Comparison of ENCODE assay signal across 8 cellular contexts in the genomic region with DNA sequence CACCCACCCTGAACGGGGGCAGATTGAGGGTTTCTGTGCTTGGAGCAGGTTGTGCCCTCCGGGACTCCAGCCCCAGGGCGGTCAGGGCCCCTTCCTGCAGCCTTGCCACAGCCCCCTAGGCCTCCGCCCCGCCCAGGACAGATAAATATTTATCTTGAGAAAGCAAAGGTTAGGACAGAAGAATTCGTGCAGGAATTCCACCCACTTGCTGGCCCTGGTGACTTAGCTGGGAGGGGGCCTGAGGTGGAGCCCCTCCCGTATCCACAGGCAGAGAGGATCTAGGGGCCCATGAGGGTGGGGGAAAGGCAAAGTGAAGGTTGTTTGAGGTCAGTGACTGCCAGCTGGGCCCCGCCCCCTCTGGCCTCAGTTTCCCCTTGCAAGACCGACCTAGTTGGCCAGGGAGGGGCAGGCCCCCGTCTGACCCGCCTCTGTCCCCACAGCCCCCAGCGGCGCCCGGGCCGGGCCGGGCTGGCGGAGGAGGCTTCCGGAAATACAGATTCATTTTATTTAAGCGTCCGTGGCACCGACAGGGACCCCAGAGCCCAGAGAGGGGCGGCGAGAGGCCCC. TPM values are rescaled to one million over a fixed set of nuclear protein-coding genes. Genes with fewer than 3 reads are reported as not detected.
DNase-seq lines count a peak whose midpoint lies in the region; ATAC-seq and TF ChIP-seq lines count a peak whose summit lies in the region.

No MANE protein-coding gene starts in this region.

- TF ChIP-seq POLR2A in HCT116 (IDR thresholded peaks at IDR 0.05; ENCODE audit: borderline replicate concordance, extremely low read depth, insufficient read depth, insufficient read length) = no peak
- TF ChIP-seq POLR2A in spleen (IDR thresholded peaks at IDR 0.05) = no peak

- no peaks in the 10 kb centered on the region for H3K9me3 Mint-ChIP-seq in activated T-helper 17 cell treated with anti-CD3 and anti-CD28 coated beads, Interleukin-2, amount 50 U/mL, for 72 hours

- H3K4me1 Mint-ChIP-seq in activated T-helper 17 cell treated with anti-CD3 and anti-CD28 coated beads, Interleukin-2, amount 50 U/mL, for 72 hours = peaks cover 5% of the 10 kb centered on the region

- H3K9me2 ChIP-seq in HCT116 (ENCODE audit: insufficient read depth) (no peaks in the 10 kb centered on the region), hepatocyte (replicated peaks; ENCODE audit: insufficient read depth) (no peaks in the 10 kb centered on the region)

- intact Hi-C loops in HCT116 (cut with micrococcal nuclease) (no loop called here), spleen (cut with DNase I; ENCODE audit: low total_unique reads) (no loop called here)

- no peaks in the 10 kb centered on the region for H3K9me3 ChIP-seq in HCT116 (ENCODE audit: control insufficient read depth in 1 of 2, insufficient read depth in 1 of 2, low read depth in 1 of 2, low read length in 2 of 2)
- no peaks in the 10 kb centered on the region for H3K9me3 ChIP-seq in hepatocyte (ENCODE audit: low read depth)
- no peaks in the 10 kb centered on the region for H3K9me3 ChIP-seq in spleen

- POLR2A ChIA-PET in HCT116 (lab: Charles Lee) = interaction anchor here (1.2 to 3.5 kb wide), 5 partner anchors 8 to 20 kb away, joined by 5 to 40 read pairs (median 8); a partner anchor contains a TSS

- H3K27ac ChIP-seq in HCT116 (ENCODE audit: low read depth, low read length) (peak overlapping the region; percentile 99), hepatocyte (peak overlapping the region; percentile 98), spleen (peak overlapping the region; percentile 95 to 100 (median 99))

- CTCF ChIA-PET in HCT116 (lab: Charles Lee) = interaction anchor here (1.4 to 2.3 kb wide), 2 partner anchors 10 to 13 kb away, joined by 13 to 16 read pairs; no protein-coding TSS in a partner anchor

- H3K4me1 ChIP-seq in HCT116 (ENCODE audit: control insufficient read depth in 1 of 2, insufficient read depth in 2 of 2, low read length in 2 of 2) = peaks cover 25 to 75% of the 10 kb centered on the region in 2 experiments
- H3K4me1 ChIP-seq in hepatocyte (ENCODE audit: insufficient read depth) = peaks cover 45% of the 10 kb centered on the region
- H3K4me1 ChIP-seq in spleen = peaks cover 53 to 76% (median 73%) of the 10 kb centered on the region in 6 donors

- H3K4me3 Mint-ChIP-seq in activated T-helper 17 cell treated with anti-CD3 and anti-CD28 coated beads, Interleukin-2, amount 50 U/mL, for 72 hours = peak overlapping the region; percentile 93

- TF ChIP-seq RAD21 in HCT116 (IDR thresholded peaks at IDR 0.05; ENCODE audit: low read depth) = no peak

- RAD21 ChIA-PET in HCT116 (lab: Charles Lee; ENCODE audit: low non-redundant PET in 1 of 2, low total read pairs in 2 of 2, uncharacterized antibody in 2 of 2, unreplicated experiment in 2 of 2) = interaction anchor here (1.0 to 1.5 kb wide), 5 partner anchors 8 to 16 kb away, joined by 3 to 12 read pairs (median 6); a partner anchor contains a TSS

- peak; percentile 0; the same call in 1 of the 2 replicates for ATAC-seq in HCT116
- no peak for ATAC-seq in activated T-helper 17 cell treated with anti-CD3 and anti-CD28 coated beads, Interleukin-2, amount 50 U/mL, for 72 hours (replicated peaks)
- no peak for ATAC-seq in HG02623 (IDR thresholded peaks at IDR 0.05; ENCODE audit: unreplicated experiment)
- no peak for ATAC-seq in GM18517 (IDR thresholded peaks at IDR 0.05; ENCODE audit: unreplicated experiment)

- H3K4me2 ChIP-seq in HCT116 (ENCODE audit: low read length) = peak overlapping the region; percentile 99
- H3K4me2 ChIP-seq in hepatocyte = peak overlapping the region; percentile 91

- no peak overlapping the region for H2AFZ ChIP-seq in HCT116 (ENCODE audit: low read depth, low read length, poor library complexity, severe bottlenecking)
- H2AFZ ChIP-seq in hepatocyte = no peak overlapping the region

- H3K27me3 Mint-ChIP-seq in activated T-helper 17 cell treated with anti-CD3 and anti-CD28 coated beads, Interleukin-2, amount 50 U/mL, for 72 hours = no peaks in the 10 kb centered on the region

- H3K79me2 ChIP-seq in HCT116 (ENCODE audit: insufficient read depth, low read length) = peaks cover 81% of the 10 kb centered on the region
- peaks cover 67% of the 10 kb centered on the region for H3K79me2 ChIP-seq in hepatocyte

- WGBS in hepatocyte (ENCODE audit: low lambda C conversion rate, missing lambda C conversion rate) = 54% methylated on average over 18 of the region's 23 CpGs
- 13 to 36% (median 21%) methylated on average over 17 to 23 of the region's 23 CpGs for WGBS in spleen, 5 donors

- H3K36me3 ChIP-seq in HCT116 (ENCODE audit: control insufficient read depth in 1 of 2, insufficient read depth in 2 of 2, low read length in 2 of 2) = peaks cover 30 to 54% of the 10 kb centered on the region in 2 experiments
- H3K36me3 ChIP-seq in hepatocyte (replicated peaks; ENCODE audit: insufficient read depth, low read depth) = no peaks in the 10 kb centered on the region
- peaks cover 8 to 80% (median 61%) of the 10 kb centered on the region in 6 donors for H3K36me3 ChIP-seq in spleen

- H3K27me3 ChIP-seq in HCT116 (ENCODE audit: insufficient read depth, low read length) = no peaks in the 10 kb centered on the region
- no peaks in the 10 kb centered on the region for H3K27me3 ChIP-seq in hepatocyte
- no peaks in the 10 kb centered on the region for H3K27me3 ChIP-seq in spleen (replicated peaks in 1 of 7)

- H3K4me3 ChIP-seq in HCT116 (replicated peaks in 1 of 2; ENCODE audit: low read depth in 1 of 2, low read length in 2 of 2) (peak overlapping the region; percentile 68 to 74; a peak in 3 of 4 replicates), hepatocyte (no peak overlapping the region), spleen (peak overlapping the region; percentile 91 to 99 (median 98))

- TF ChIP-seq CTCF in HCT116 (IDR thresholded peaks at IDR 0.05 in 2 of 3, conservative IDR thresholded peaks at IDR 0.05 in 1 of 3; ENCODE audit: borderline replicate concordance in 1 of 3, insufficient read depth in 1 of 3, low read depth in 2 of 3, low read length in 2 of 3) (no peak), hepatocyte (IDR thresholded peaks at IDR 0.05; ENCODE audit: poor library complexity) (no peak), spleen (IDR thresholded peaks at IDR 0.05 in 8 of 11, conservative IDR thresholded peaks at IDR 0.05 in 3 of 11) (no peak)

- H4K20me1 ChIP-seq in HCT116 (ENCODE audit: insufficient read depth) (peaks cover 3% of the 10 kb centered on the region; the same call in 1 of the 2 replicates), hepatocyte (ENCODE audit: insufficient read depth, poor library complexity, severe bottlenecking) (peaks cover 42% of the 10 kb centered on the region)

- DNase-seq in HCT116 (ENCODE audit: low read depth, low spot score) (no peak), hepatocyte (ENCODE audit: low spot score) (peak; percentile 88), spleen (peak; percentile 86), NCI-H146 (lab: John Stamatoyannopoulos, UW) (no peak), SKM-1 (lab: John Stamatoyannopoulos, UW; ENCODE audit: unreplicated experiment) (no peak)

- peak overlapping the region; percentile 83 for H3K27ac Mint-ChIP-seq in activated T-helper 17 cell treated with anti-CD3 and anti-CD28 coated beads, Interleukin-2, amount 50 U/mL, for 72 hours

- peaks cover 76% of the 10 kb centered on the region for H3K36me3 Mint-ChIP-seq in activated T-helper 17 cell treated with anti-CD3 and anti-CD28 coated beads, Interleukin-2, amount 50 U/mL, for 72 hours (ENCODE audit: low read depth)

- no TSS peak for BruUV-seq in HCT116 (replicated peaks; lab: Mats Ljungman, UMichigan)

- H3K9ac ChIP-seq in HCT116 (ENCODE audit: low read length) = peak overlapping the region; percentile 91

TF ChIP-seq in HCT116, 20 proteins besides CTCF, POLR2A, EP300 and RAD21 (continues in another document):
- TF ChIP-seq ZFX (IDR thresholded peaks at IDR 0.05) (no peak), ZNF274 (IDR thresholded peaks at IDR 0.05; ENCODE audit: low read depth, low read length) (no peak), TCF7L2 (IDR thresholded peaks at IDR 0.05; ENCODE audit: borderline replicate concordance, extremely low read depth, insufficient read depth, insufficient read length) (no peak), SIN3A (IDR thresholded peaks at IDR 0.05; ENCODE audit: low read depth) (no peak), FOSL1 (IDR thresholded peaks at IDR 0.05; ENCODE audit: low read depth) (no peak)

RNA-seq across cellular contexts. Expression of a gene that starts 5.2 kb away (rescaled TPM):
- 146 TPM for total RNA-seq in HCT116 (2021; ENCODE audit: unreplicated experiment)
- 63.2 and 79.4 TPM in 2 replicates for polyA plus RNA-seq in HCT116 (2012)
- total RNA-seq in activated T-helper 17 cell treated with anti-CD3 and anti-CD28 coated beads, Interleukin-2, amount 50 U/mL, for 72 hours = 10 to 100 TPM; 51.4 to 56.8 TPM
- total RNA-seq in hepatocyte = 28.7 and 30.1 TPM in 2 replicates
- 94.6 and 98.4 TPM in 2 replicates for polyA plus RNA-seq in hepatocyte
- 100 to 1,000 TPM in 4 of 7 donors, 10 to 100 TPM in 3; 42.1 to 223 (median 138) TPM for total RNA-seq in spleen
- polyA plus RNA-seq in spleen = 10 to 100 TPM; 16.5 to 48.9 (median 19.1) TPM

RNA-seq across cellular contexts. Expression of a gene that starts 12.0 kb away (rescaled TPM):
- total RNA-seq in HCT116 (2021; ENCODE audit: unreplicated experiment) (428 TPM), hepatocyte (54.0 and 64.1 TPM in 2 replicates), spleen (100 to 1,000 TPM in 4 of 7 donors, 10 to 100 TPM in 3; 49.1 to 131 (median 102) TPM)
- 468 and 508 TPM in 2 replicates for polyA plus RNA-seq in HCT116 (2012)
- total RNA-seq in activated T-helper 17 cell treated with anti-CD3 and anti-CD28 coated beads, Interleukin-2, amount 50 U/mL, for 72 hours = 100 to 1,000 TPM; 148 to 210 TPM
- polyA plus RNA-seq in hepatocyte (291 and 297 TPM in 2 replicates), spleen (100 to 1,000 TPM; 164 to 166 (median 165) TPM)

RNA-seq across cellular contexts. Expression of a gene that starts 15.5 kb away (rescaled TPM):
- total RNA-seq in HCT116 (2021; ENCODE audit: unreplicated experiment) (276 TPM), hepatocyte (212 and 361 TPM in 2 replicates), spleen (100 to 1,000 TPM; 333 to 672 (median 514) TPM)
- 398 and 405 TPM in 2 replicates for polyA plus RNA-seq in HCT116 (2012)
- total RNA-seq in activated T-helper 17 cell treated with anti-CD3 and anti-CD28 coated beads, Interleukin-2, amount 50 U/mL, for 72 hours = 100 to 1,000 TPM; 150 to 172 TPM
- polyA plus RNA-seq in hepatocyte (202 and 261 TPM in 2 replicates), spleen (100 to 1,000 TPM; 406 to 894 (median 843) TPM)

RNA-seq across cellular contexts. Expression of a gene that starts 15.8 kb away (rescaled TPM):
- total RNA-seq in HCT116 (2021; ENCODE audit: unreplicated experiment) (23.8 TPM), hepatocyte (1.1 and 4.2 TPM in 2 replicates), spleen (1 to 10 TPM in 1 of 7 donors, under 1 TPM in 5, not detected in 1; 0.12 to 1.2 (median 0.41) TPM)
- 11.1 and 11.8 TPM in 2 replicates for polyA plus RNA-seq in HCT116 (2012)
- 1 to 10 TPM in 1 of 2 donors, under 1 TPM in 1; 0.77 to 1.4 TPM for total RNA-seq in activated T-helper 17 cell treated with anti-CD3 and anti-CD28 coated beads, Interleukin-2, amount 50 U/mL, for 72 hours
- polyA plus RNA-seq in hepatocyte (7.1 and 10.7 TPM in 2 replicates), spleen (under 1 TPM in 2 of 3 donors, not detected in 1; 0.05 to 0.48 TPM)

RNA-seq across cellular contexts. Expression of a gene that starts 21.7 kb away (rescaled TPM):
- 77.1 TPM for total RNA-seq in HCT116 (2021; ENCODE audit: unreplicated experiment)
- 87.0 and 88.0 TPM in 2 replicates for polyA plus RNA-seq in HCT116 (2012)
- 10 to 100 TPM; 52.9 to 85.9 TPM for total RNA-seq in activated T-helper 17 cell treated with anti-CD3 and anti-CD28 coated beads, Interleukin-2, amount 50 U/mL, for 72 hours
- total RNA-seq in hepatocyte = 25.5 TPM in 2 replicates
- polyA plus RNA-seq in hepatocyte = 79.9 and 89.5 TPM in 2 replicates
- 10 to 100 TPM; 35.8 to 69.6 (median 43.9) TPM for total RNA-seq in spleen
- polyA plus RNA-seq in spleen = 100 to 1,000 TPM in 1 of 3 donors, 10 to 100 TPM in 2; 82.9 to 134 (median 88.6) TPM

Comparison
In these comparisons a context has a peak if more than half of its experiments do, and no peak if none do; other contexts are left out.
1. DNase-seq: peak in hepatocyte (single experiment) and spleen (single experiment); none in HCT116 (single experiment), NCI-H146 (single experiment) and SKM-1 (single experiment).
2. Peak in every context shown above with its lines, with median percentiles within 50 percentile points of each other: H3K27ac ChIP-seq.